Comparison of ENCODE assay signal across 8 cellular contexts in the genomic region with DNA sequence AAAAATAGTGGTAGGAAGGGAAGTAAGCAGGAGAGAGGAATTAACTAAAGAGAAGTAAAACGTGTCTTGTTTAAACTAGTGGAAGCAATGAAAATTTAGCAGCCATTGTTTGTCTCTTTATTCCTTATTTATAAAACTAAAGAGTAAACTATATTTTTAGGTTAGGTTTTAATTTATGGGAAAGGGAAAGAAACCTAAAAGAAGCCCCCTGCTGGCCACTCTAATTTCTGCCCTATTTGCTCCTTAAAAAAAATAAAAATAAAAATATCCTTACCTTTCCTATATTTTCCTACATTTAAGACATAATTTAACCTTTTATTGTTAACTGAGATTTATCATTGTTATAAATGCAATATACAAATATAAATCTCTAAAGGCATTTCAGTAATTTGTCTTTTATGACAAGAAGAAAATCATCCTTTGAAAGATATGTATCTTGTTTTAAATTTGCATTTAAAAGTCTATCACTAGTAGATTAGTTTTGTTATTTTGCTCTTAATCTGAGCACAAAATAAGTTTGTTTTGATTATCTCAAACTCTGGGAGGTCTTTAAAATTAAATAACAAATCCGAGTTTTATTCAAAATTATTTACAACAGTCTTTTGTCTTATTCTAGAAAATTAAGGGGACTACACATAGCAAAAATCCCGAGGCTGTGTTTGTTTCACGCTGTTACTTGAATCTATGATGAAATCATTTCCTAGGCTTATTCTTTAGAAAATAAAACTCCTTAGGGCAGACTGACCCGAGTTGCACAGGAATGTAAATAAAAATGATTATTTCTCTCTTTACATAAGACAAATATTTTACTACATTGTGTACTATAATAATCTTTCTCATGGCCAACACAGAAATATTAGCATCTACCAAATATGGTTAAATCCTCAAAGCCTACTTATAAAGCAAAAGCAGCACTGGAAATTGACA.
DNase-seq lines count a peak whose midpoint lies in the region; TF ChIP-seq lines count a peak whose summit lies in the region.
"Had no signal": no experiment of that assay in that cellular context is flagged by ENCODE, and none has a peak within 500 bp of the region (broad histone marks: within the 10 kb centered on the region; RNA-seq: fewer than 3 reads in every experiment).

No MANE protein-coding gene starts in this region.

- H4K20me1 ChIP-seq in MM.1S (ENCODE audit: insufficient read depth, low read length) (no peaks in the 10 kb centered on the region), osteoblast (ENCODE audit: insufficient read depth, low read length) (no peaks in the 10 kb centered on the region)

- H3K9me2 ChIP-seq in MM.1S (replicated peaks; ENCODE audit: insufficient read depth, low read length), result no peaks in the 10 kb centered on the region

- H3K4me1 ChIP-seq in MM.1S (ENCODE audit: low read length) (no peaks in the 10 kb centered on the region), osteoblast (ENCODE audit: insufficient read depth, low read length) (peaks cover 8% of the 10 kb centered on the region)

- H3K9me3 ChIP-seq in MM.1S (replicated peaks; ENCODE audit: insufficient read depth, low read length) (no peaks in the 10 kb centered on the region), osteoblast (ENCODE audit: low read depth, low read length) (no peaks in the 10 kb centered on the region)
- H3K9me3 ChIP-seq: suprapubic skin had no signal

- H3K27me3 ChIP-seq in MM.1S (replicated peaks; ENCODE audit: insufficient read depth, low read length) (no peaks in the 10 kb centered on the region), osteoblast (ENCODE audit: insufficient read depth, low read length) (no peaks in the 10 kb centered on the region)
- H3K27me3 ChIP-seq: suprapubic skin had no signal

- no peak overlapping the region for H3K27ac ChIP-seq in MM.1S (ENCODE audit: low read length)
- no peak overlapping the region for H3K27ac ChIP-seq in osteoblast (ENCODE audit: low read depth, low read length)
- H3K27ac ChIP-seq: suprapubic skin had no signal

- TF ChIP-seq CTCF in MM.1S (IDR thresholded peaks at IDR 0.05; ENCODE audit: low read length), result peak; percentile 48
- peak; percentile 56 for TF ChIP-seq CTCF in cardiac fibroblast (IDR thresholded peaks at IDR 0.05; ENCODE audit: low read depth, low read length)
- TF ChIP-seq CTCF in osteoblast (IDR thresholded peaks at IDR 0.05; ENCODE audit: extremely low read depth, low read depth, low read length), result peak; percentile 65

- H3K9ac ChIP-seq in MM.1S (ENCODE audit: low read length), result no peak overlapping the region

- DNase-seq in EH (ENCODE audit: low read depth) (peak; percentile 33), MM.1S (peak; percentile 10), cardiac fibroblast (ENCODE audit: low read depth in 2 of 2) (peak; percentile 42 to 60), osteoblast (ENCODE audit: insufficient read length, low spot score, missing footprints) (no peak), kidney glomerular epithelial cell (lab: John Stamatoyannopoulos, UW) (no peak), NCI-H1417 treated with DMSO at 0.1 percent for 48 hours (lab: John Stamatoyannopoulos, UW) (no peak)
- DNase-seq in activated effector memory CD4-positive, alpha-beta T cell treated with anti-CD3 and anti-CD28 coated beads, Interleukin-2, amount 50 U/mL, for 16 hours, result no peak

- no peaks in the 10 kb centered on the region for H3K79me2 ChIP-seq in MM.1S (ENCODE audit: low read length)
- no peaks in the 10 kb centered on the region for H3K79me2 ChIP-seq in osteoblast (ENCODE audit: insufficient read depth, low read length)

- H3K36me3 ChIP-seq in MM.1S (replicated peaks; ENCODE audit: insufficient read depth, low read length) (no peaks in the 10 kb centered on the region), osteoblast (ENCODE audit: insufficient read depth, low read length) (no peaks in the 10 kb centered on the region)
- H3K36me3 ChIP-seq: suprapubic skin had no signal

- no peak overlapping the region for H3K4me2 ChIP-seq in MM.1S (ENCODE audit: low read depth, low read length)
- no peak overlapping the region for H3K4me2 ChIP-seq in osteoblast (ENCODE audit: insufficient read depth, low read length)

- no peak overlapping the region for H2AFZ ChIP-seq in MM.1S (ENCODE audit: low read length)
- H2AFZ ChIP-seq in osteoblast (ENCODE audit: low read length), result no peak overlapping the region

- no peak overlapping the region for H3K4me3 ChIP-seq in MM.1S (ENCODE audit: low read length)
- no peak overlapping the region for H3K4me3 ChIP-seq in cardiac fibroblast (replicated peaks in 1 of 2; ENCODE audit: low read depth in 2 of 2, low read length in 2 of 2)
- H3K4me3 ChIP-seq in osteoblast (ENCODE audit: insufficient read depth, low read length), result no peak overlapping the region
- H3K4me3 ChIP-seq: suprapubic skin had no signal

- no peaks in the 10 kb centered on the region for H3F3A ChIP-seq in MM.1S (ENCODE audit: insufficient read depth, low read length)

Comparison
In these comparisons a context has a peak if more than half of its experiments do, and no peak if none do; other contexts are left out.
1. DNase-seq: peak in EH (single experiment), MM.1S (single experiment) and cardiac fibroblast (2 of 2); none in osteoblast (single experiment), kidney glomerular epithelial cell (single experiment), NCI-H1417 treated with DMSO at 0.1 percent for 48 hours (single experiment) and activated effector memory CD4-positive, alpha-beta T cell treated with anti-CD3 and anti-CD28 coated beads, Interleukin-2, amount 50 U/mL, for 16 hours (single experiment).
2. Peak in every context shown above with its lines, with median percentiles within 50 percentile points of each other: CTCF ChIP-seq.